Comparison of ENCODE assay signal across 24 cellular contexts in the genomic region with DNA sequence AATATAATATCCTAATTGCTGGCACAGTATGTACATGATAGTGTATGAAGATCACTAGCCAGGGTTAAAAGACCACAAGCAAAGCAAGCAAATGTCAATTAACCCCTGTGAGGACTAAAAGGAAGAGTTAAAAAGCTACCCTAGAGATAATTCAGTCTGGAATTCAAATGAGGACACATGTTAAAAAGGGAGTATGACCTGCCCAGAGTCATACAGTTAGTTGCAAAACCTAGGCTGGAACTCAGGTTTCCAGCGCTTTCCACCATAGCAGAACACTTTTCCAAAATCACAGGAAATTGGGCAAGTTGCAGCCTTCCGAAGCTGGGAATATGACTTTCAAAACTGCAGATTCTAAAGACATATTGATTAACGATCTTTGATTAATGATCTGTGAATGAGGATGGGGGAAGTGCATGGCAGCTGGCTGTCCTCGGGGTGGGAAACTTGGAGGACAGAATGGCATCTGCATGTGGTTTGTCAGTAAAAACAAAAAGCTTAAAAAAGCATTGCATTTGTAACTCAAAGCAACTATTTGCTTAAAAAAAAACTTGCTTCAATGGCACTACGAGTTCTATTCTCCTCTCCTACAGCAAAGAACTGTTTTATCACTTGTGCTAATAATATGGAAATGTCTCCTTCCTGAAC. TPM values are rescaled to one million over a fixed set of nuclear protein-coding genes. Genes with fewer than 3 reads are reported as not detected.
A peak's percentile ranks its signal among the peaks of the same experiment; 100 is the strongest.
DNase-seq lines count a peak whose midpoint lies in the region; ATAC-seq and TF ChIP-seq lines count a peak whose summit lies in the region.
"Had no signal": no experiment of that assay in that cellular context is flagged by ENCODE, and none has a peak within 500 bp of the region (broad histone marks: within the 10 kb centered on the region; RNA-seq: fewer than 3 reads in every experiment).

No MANE protein-coding gene starts in this region.

- H3K27ac ChIP-seq in HUES64 (ENCODE audit: low read depth, low read length), result peak overlapping the region; percentile 62; the same call in 1 of the 2 replicates
- H3K27ac ChIP-seq in body of pancreas, result peak overlapping the region in 3 of 4 donors; percentile 45 to 75 (median 69)
- H3K27ac ChIP-seq in iPS-18a (ENCODE audit: low read length), result no peak overlapping the region
- no peak overlapping the region for H3K27ac ChIP-seq in smooth muscle cell (ENCODE audit: low read depth)
- H3K27ac ChIP-seq: breast epithelium, epithelial cell of prostate, parathyroid adenoma, spleen had no signal

- ATAC-seq in body of pancreas, result no peak
- no peak for ATAC-seq in HG03520 (IDR thresholded peaks at IDR 0.05; ENCODE audit: unreplicated experiment)
- ATAC-seq: activated T-helper 17 cell treated with anti-CD3 and anti-CD28 coated beads, Interleukin-2, amount 50 U/mL, for 72 hours; CD8-positive, alpha-beta T cell; GM12878; stimulated activated naive CD8-positive, alpha-beta T cell treated with anti-CD3 and anti-CD28 coated beads, Interleukin-15, amount 100 ng/mL, for 72 hours had no signal

- H4K20me1 ChIP-seq in smooth muscle cell (ENCODE audit: low read depth), result no peaks in the 10 kb centered on the region

- peaks cover 61% of the 10 kb centered on the region for H3K4me1 ChIP-seq in HUES64 (ENCODE audit: insufficient read depth, low read length)
- H3K4me1 ChIP-seq in body of pancreas, result peaks cover 59% of the 10 kb centered on the region
- H3K4me1 ChIP-seq in iPS-18a (ENCODE audit: control insufficient read depth, low read depth, low read length), result peaks cover 52% of the 10 kb centered on the region
- H3K4me1 ChIP-seq in smooth muscle cell (ENCODE audit: low read depth), result peaks cover 21% of the 10 kb centered on the region
- H3K4me1 ChIP-seq: BE2C, breast epithelium, parathyroid adenoma, spleen had no signal

- H2AFZ ChIP-seq in smooth muscle cell (ENCODE audit: low read depth), result peak overlapping the region; percentile 14
- H2AFZ ChIP-seq: parathyroid adenoma had no signal

- TF ChIP-seq POLR2A in body of pancreas (IDR thresholded peaks at IDR 0.05), result no peak

- H3K4me2 ChIP-seq in smooth muscle cell, result peak overlapping the region; percentile 4

- H3K9me3 ChIP-seq in HUES64 (ENCODE audit: insufficient read depth, low read depth, low read length) (no peaks in the 10 kb centered on the region), body of pancreas (no peaks in the 10 kb centered on the region), iPS-18a (ENCODE audit: control insufficient read depth, low read depth, low read length) (no peaks in the 10 kb centered on the region), smooth muscle cell (replicated peaks; ENCODE audit: low read depth) (no peaks in the 10 kb centered on the region)
- H3K9me3 ChIP-seq: BE2C, breast epithelium, spleen had no signal

- intact Hi-C loops in body of pancreas (cut with DNase I), result no loop called here

- peak overlapping the region; percentile 25 for H3K4me3 ChIP-seq in HUES64 (ENCODE audit: low read length)
- no peak overlapping the region for H3K4me3 ChIP-seq in body of pancreas
- peak overlapping the region; percentile 34 for H3K4me3 ChIP-seq in iPS-18a (ENCODE audit: low read length)
- H3K4me3 ChIP-seq in smooth muscle cell, result no peak overlapping the region
- H3K4me3 ChIP-seq: breast epithelium, GM12878, spleen had no signal

- TF ChIP-seq CTCF in body of pancreas (IDR thresholded peaks at IDR 0.05), result no peak
- no peak for TF ChIP-seq CTCF in smooth muscle cell (IDR thresholded peaks at IDR 0.05; ENCODE audit: borderline replicate concordance, insufficient read depth, poor library complexity, severe bottlenecking)

- WGBS in HUES64, result 38% methylated on average over 5 of the region's 5 CpGs
- 55 to 58% methylated on average over 5 of the region's 5 CpGs for WGBS in body of pancreas, 2 donors
- 38% methylated on average over 5 of the region's 5 CpGs for WGBS in smooth muscle cell (ENCODE audit: low lambda C conversion rate)

- H3K27me3 ChIP-seq in HUES64 (ENCODE audit: insufficient read depth, low read length) (no peaks in the 10 kb centered on the region), body of pancreas (no peaks in the 10 kb centered on the region), iPS-18a (ENCODE audit: control insufficient read depth, insufficient read depth, low read length) (no peaks in the 10 kb centered on the region), smooth muscle cell (ENCODE audit: low read depth) (no peaks in the 10 kb centered on the region)
- H3K27me3 ChIP-seq: BE2C, breast epithelium, spleen had no signal

- H3K79me2 ChIP-seq in smooth muscle cell (ENCODE audit: low read depth), result no peaks in the 10 kb centered on the region
- H3K79me2 ChIP-seq: parathyroid adenoma had no signal

- H3K9ac ChIP-seq in HUES64 (ENCODE audit: low read depth, low read length) (no peak overlapping the region), iPS-18a (ENCODE audit: low read length) (no peak overlapping the region), smooth muscle cell (ENCODE audit: low read depth) (no peak overlapping the region)
- H3K9ac ChIP-seq: parathyroid adenoma had no signal

- DNase-seq in body of pancreas, result no peak
- DNase-seq in smooth muscle cell (lab: John Stamatoyannopoulos, UW; ENCODE audit: unreplicated experiment), result no peak
- no peak for DNase-seq in ureter (ENCODE audit: low spot score)
- DNase-seq in stimulated activated naive CD4-positive, alpha-beta T cell (lab: John Stamatoyannopoulos, UW), result no peak
- no peak for DNase-seq in LoVo (ENCODE audit: low spot score)
- DNase-seq: activated naive CD4-positive, alpha-beta T cell treated with anti-CD3 and anti-CD28 coated beads, Interleukin-2, amount 50 U/mL, for 16 hours; amniotic stem cell; BE2C; CD8-positive, alpha-beta T cell; effector CD8-positive, alpha-beta T cell; HCEC 1CT; SIG-M5; spleen; stimulated activated CD4-positive, alpha-beta T cell treated with anti-CD3 and anti-CD28 coated beads, Interleukin-2, amount 100 ng/mL, for 24 hours; stimulated activated naive CD8-positive, alpha-beta T cell treated with anti-CD3 and anti-CD28 coated beads, Interleukin-15, amount 100 ng/mL, for 72 hours; trophoblast cell had no signal

- H3K36me3 ChIP-seq in HUES64 (ENCODE audit: insufficient read depth, low read length) (no peaks in the 10 kb centered on the region), body of pancreas (replicated peaks in 1 of 2; ENCODE audit: insufficient read depth in 1 of 2, low read depth in 2 of 2) (no peaks in the 10 kb centered on the region), iPS-18a (ENCODE audit: control insufficient read depth, low read depth, low read length) (no peaks in the 10 kb centered on the region), smooth muscle cell (ENCODE audit: low read depth) (no peaks in the 10 kb centered on the region)
- H3K36me3 ChIP-seq: BE2C, breast epithelium, spleen had no signal

- peaks cover 2% of the 10 kb centered on the region for H3F3A ChIP-seq in smooth muscle cell (ENCODE audit: low read depth)

RNA-seq across cellular contexts. Expression of gene IGSF11, which starts 46.3 kb away (rescaled TPM):
- polyA plus RNA-seq in HUES64 (2013, experiment 1 of 2), result 2.8 TPM
- 2.3 TPM for polyA plus RNA-seq in HUES64 (2013, experiment 2 of 2)
- total RNA-seq in body of pancreas, result 1 to 10 TPM; 3.0 to 9.1 TPM
- total RNA-seq in smooth muscle cell, result 0.54 TPM in 1 of 2 replicates, not detected in the other
- not detected in 2 replicates for polyA plus RNA-seq in smooth muscle cell
- 2.0 TPM for total RNA-seq in ureter
- total RNA-seq: GM12878 had no signal

Comparison
In these comparisons a context has a peak if more than half of its experiments do, and no peak if none do; other contexts are left out.
1. H3K27ac ChIP-seq: peak in HUES64 (single experiment) and body of pancreas (3 of 4); none in iPS-18a (single experiment) and smooth muscle cell (single experiment).
2. H3K4me3 ChIP-seq: peak in HUES64 (single experiment) and iPS-18a (single experiment); none in body of pancreas (0 of 2) and smooth muscle cell (single experiment).